1 cellular context compared by ENCODE assay signal in genomic region chr10:3783313-3783689, GRCh38.
TF ChIP-seq lines count a peak whose summit lies in the region.

No MANE protein-coding gene starts in this region.

TF ChIP-seq in SK-N-SH, 30 proteins besides CTCF, POLR2A, EP300 and RAD21 (continued from another document):
- TF ChIP-seq MAX (IDR thresholded peaks at IDR 0.05; ENCODE audit: low read depth) (no peak; the same call in 1 of the 2 replicates), NFIC (IDR thresholded peaks at IDR 0.05; ENCODE audit: borderline replicate concordance) (no peak)
